In genomic region chr7:36258510-36259259, GRCh38 we compare ENCODE assay signal across 8 cellular contexts.
DNase-seq lines count a peak whose midpoint lies in the region; ATAC-seq and TF ChIP-seq lines count a peak whose summit lies in the region.
"Not testable (repeated sequence)": the region's sequence is repeated elsewhere in the genome, so short reads cannot be mapped to it uniquely, and the experiment has no call there.

No MANE protein-coding gene starts in this region.

- peak; percentile 84 for DNase-seq in COR-L47 (lab: John Stamatoyannopoulos, UW)
- peak; percentile 82 for DNase-seq in NCI-H2171 treated with DMSO at 0.1 percent for 48 hours (lab: John Stamatoyannopoulos, UW)
- DNase-seq in SHP77 (lab: John Stamatoyannopoulos, UW): peak; percentile 83 to 93
- DNase-seq in caudate nucleus (lab: John Stamatoyannopoulos, UW): peak in 37 of 61 donors; percentile 9 to 71 (median 32)
- DNase-seq in glomerular visceral epithelial cell (ENCODE audit: extremely low spot score): peak; percentile 83
- DNase-seq in lung (ENCODE audit: low spot score): peak; percentile 80
- peak; percentile 87 for DNase-seq in sigmoid colon

- WGBS in lung, 2 donors: 41 to 72% methylated on average over 18 of the region's 18 CpGs
- 31 to 61% methylated on average over 18 of the region's 18 CpGs for WGBS in sigmoid colon, 2 donors

- not testable (repeated sequence) for H3K9me3 ChIP-seq in HUES48 (ENCODE audit: control insufficient read depth, insufficient read depth, low read length); lung (ENCODE audit: control insufficient read depth in 2 of 2, insufficient read depth in 1 of 2, low read length in 1 of 2); sigmoid colon

- not testable (repeated sequence) for TF ChIP-seq POLR2A in sigmoid colon (IDR thresholded peaks at IDR 0.05)

- intact Hi-C loops in sigmoid colon (cut with DNase I): not testable (repeated sequence)

- not testable (repeated sequence) for TF ChIP-seq EP300 in sigmoid colon (IDR thresholded peaks at IDR 0.05)

- H3K4me3 ChIP-seq in HUES48 (ENCODE audit: low read depth, low read length) (peak overlapping the region; percentile 50), sigmoid colon (peak overlapping the region in 1 of 4 donors; percentile 4)
- H3K4me3 ChIP-seq in lung: not testable (repeated sequence)

- 0 out of 2 replicates have a peak overlapping the region, but pooled peaks have one; percentile 12 for H3K9ac ChIP-seq in HUES48 (ENCODE audit: low read depth, low read length)

- H3K27ac ChIP-seq in HUES48 (ENCODE audit: low read depth, low read length) (peak overlapping the region; percentile 62), sigmoid colon (peak overlapping the region; percentile 27 to 67 (median 64))
- H3K27ac ChIP-seq in caudate nucleus (ENCODE audit: low read depth, low read length); lung (ENCODE audit: low read depth in 1 of 2, low read length in 1 of 2): not testable (repeated sequence)

- not testable (repeated sequence) for H3K27me3 ChIP-seq in HUES48 (ENCODE audit: control insufficient read depth, insufficient read depth, low read length); lung (ENCODE audit: control insufficient read depth, insufficient read depth); sigmoid colon

- not testable (repeated sequence) for H3K36me3 ChIP-seq in HUES48 (ENCODE audit: control insufficient read depth, insufficient read depth, low read length); lung (ENCODE audit: control insufficient read depth in 2 of 2, insufficient read depth in 2 of 2, low read length in 2 of 2); sigmoid colon

- not testable (repeated sequence) for H3K4me1 ChIP-seq in HUES48 (ENCODE audit: control insufficient read depth, insufficient read depth, low read length)
- peaks cover 2 to 21% of the 10 kb centered on the region in 2 donors for H3K4me1 ChIP-seq in lung (ENCODE audit: control insufficient read depth in 2 of 2, insufficient read depth in 2 of 2, low read length in 2 of 2)
- H3K4me1 ChIP-seq in sigmoid colon: peaks cover 0 to 63% (median 54%) of the 10 kb centered on the region in 4 donors

- not testable (repeated sequence) for ATAC-seq in lung (ENCODE audit: insufficient read depth, low FRiP score)

- not testable (repeated sequence) for TF ChIP-seq CTCF in lung (IDR thresholded peaks at IDR 0.05; ENCODE audit: control extremely low read depth, extremely low read depth); sigmoid colon (IDR thresholded peaks at IDR 0.05)

Comparison
In these comparisons a context has a peak if more than half of its experiments do, and no peak if none do; other contexts are left out.
1. DNase-seq: peak in every context shown above with its lines; median percentile 88 in SHP77; 87 in sigmoid colon; 84 in COR-L47; 83 in glomerular visceral epithelial cell; 82 in NCI-H2171 treated with DMSO at 0.1 percent for 48 hours; 80 in lung; 32 in caudate nucleus.